ENCODE assay signal across 8 cellular contexts in genomic region chr16:1494129-1494640, GRCh38. TPM values are rescaled to one million over a fixed set of nuclear protein-coding genes. Genes with fewer than 3 reads are reported as not detected.
A peak's percentile ranks its signal among the peaks of the same experiment; 100 is the strongest.
DNase-seq lines count a peak whose midpoint lies in the region; ATAC-seq and TF ChIP-seq lines count a peak whose summit lies in the region.

No MANE protein-coding gene starts in this region.

- H3K4me1 Mint-ChIP-seq in immature natural killer cell, result peaks cover 8 to 11% of the 10 kb centered on the region in 2 donors
- peaks cover 9 to 21% of the 10 kb centered on the region in 2 donors for H3K4me1 Mint-ChIP-seq in stimulated activated naive B cell treated with anti-CD40 and anti-IgM and Interleukin-4, amounts not matched to agents 10 μg/mL and 1 μg/mL and 100 μg/mL, for 72 hours

- no peaks in the 10 kb centered on the region for H3K9me3 ChIP-seq in KOPT-K1 (ENCODE audit: insufficient read depth, low read length, poor library complexity, severe bottlenecking)

- in situ Hi-C loops in astrocyte of the spinal cord (cut with HindIII; ENCODE audit: low sequenced_read_pairs), result no loop called here

- H3K27ac ChIP-seq in KOPT-K1 (ENCODE audit: low read depth, low read length, poor library complexity, severe bottlenecking), result peak overlapping the region; percentile 79

- H3K27ac Mint-ChIP-seq in immature natural killer cell, result peak overlapping the region in 1 of 6 donors; percentile 61
- H3K27ac Mint-ChIP-seq in stimulated activated naive B cell treated with anti-CD40 and anti-IgM and Interleukin-4, amounts not matched to agents 10 μg/mL and 1 μg/mL and 100 μg/mL, for 72 hours, result peak overlapping the region; percentile 100

- ATAC-seq in stimulated activated naive B cell treated with anti-CD40 and anti-IgM and Interleukin-4, amounts not matched to agents 10 μg/mL and 1 μg/mL and 100 μg/mL, for 72 hours (replicated peaks), result no peak
- no peak for ATAC-seq in GM21786 (IDR thresholded peaks at IDR 0.05; ENCODE audit: unreplicated experiment)

- H3K36me3 ChIP-seq in KOPT-K1 (ENCODE audit: insufficient read depth, low read length), result peaks cover 49% of the 10 kb centered on the region

- DNase-seq in ELF-1 (ENCODE audit: low read depth, low spot score) (peak; percentile 70), astrocyte of the spinal cord (ENCODE audit: low read depth, low spot score) (peak; percentile 73), immature natural killer cell (no peak), T-helper 9 cell (no peak)
- no peak for DNase-seq in stimulated activated naive B cell treated with anti-CD40 and anti-IgM and Interleukin-4, amounts not matched to agents 10 μg/mL and 1 μg/mL and 100 μg/mL, for 72 hours
- DNase-seq in stimulated activated CD4-positive, alpha-beta T cell treated with anti-CD3 and anti-CD28 coated beads, Interleukin-4, amount 100 ng/mL, for 24 hours, result no peak

- H3K36me3 Mint-ChIP-seq in immature natural killer cell, result no peaks in the 10 kb centered on the region
- H3K36me3 Mint-ChIP-seq in stimulated activated naive B cell treated with anti-CD40 and anti-IgM and Interleukin-4, amounts not matched to agents 10 μg/mL and 1 μg/mL and 100 μg/mL, for 72 hours, result peaks cover 19 to 25% of the 10 kb centered on the region in 2 donors

- H3K27me3 Mint-ChIP-seq in immature natural killer cell (ENCODE audit: low read depth in 3 of 3), result peaks cover 2 to 5% (median 3%) of the 10 kb centered on the region in 3 donors
- no peaks in the 10 kb centered on the region for H3K27me3 Mint-ChIP-seq in stimulated activated naive B cell treated with anti-CD40 and anti-IgM and Interleukin-4, amounts not matched to agents 10 μg/mL and 1 μg/mL and 100 μg/mL, for 72 hours

- peak overlapping the region; percentile 79 for H3K4me3 ChIP-seq in astrocyte of the spinal cord (ENCODE audit: low read depth, low read length)

- H3K4me3 Mint-ChIP-seq in immature natural killer cell, result peak overlapping the region; percentile 68 to 97 (median 95)
- peak overlapping the region; percentile 95 to 99 for H3K4me3 Mint-ChIP-seq in stimulated activated naive B cell treated with anti-CD40 and anti-IgM and Interleukin-4, amounts not matched to agents 10 μg/mL and 1 μg/mL and 100 μg/mL, for 72 hours

- TF ChIP-seq CTCF in astrocyte of the spinal cord (IDR thresholded peaks at IDR 0.05; ENCODE audit: low read depth, low read length), result peak; percentile 79

- H3K9me3 Mint-ChIP-seq in immature natural killer cell, result no peaks in the 10 kb centered on the region
- no peaks in the 10 kb centered on the region for H3K9me3 Mint-ChIP-seq in stimulated activated naive B cell treated with anti-CD40 and anti-IgM and Interleukin-4, amounts not matched to agents 10 μg/mL and 1 μg/mL and 100 μg/mL, for 72 hours

RNA-seq across cellular contexts. Expression of gene TELO2, which starts 1.0 kb away (rescaled TPM):
- polyA plus RNA-seq in immature natural killer cell, result 10 to 100 TPM; 12.0 to 16.4 (median 12.3) TPM

RNA-seq across cellular contexts. Expression of gene PTX4, which starts 5.4 kb away (rescaled TPM):
- not detected for polyA plus RNA-seq in immature natural killer cell

RNA-seq across cellular contexts. Expression of gene CLCN7, which starts 19.4 kb away (rescaled TPM):
- polyA plus RNA-seq in immature natural killer cell, result 10 to 100 TPM; 19.8 to 44.8 (median 21.5) TPM

RNA-seq across cellular contexts. Expression of gene TMEM204, which starts 39.3 kb away (rescaled TPM):
- polyA plus RNA-seq in immature natural killer cell, result 10 to 100 TPM; 23.0 to 41.0 (median 38.3) TPM

RNA-seq across cellular contexts. Expression of gene CCDC154, which starts 49.8 kb away (rescaled TPM):
- polyA plus RNA-seq in immature natural killer cell, result not detected

Comparison
In these comparisons a context has a peak if more than half of its experiments do, and no peak if none do; other contexts are left out.
1. DNase-seq: peak in ELF-1 (single experiment) and astrocyte of the spinal cord (single experiment); none in immature natural killer cell (0 of 3), stimulated activated naive B cell treated with anti-CD40 and anti-IgM and Interleukin-4, amounts not matched to agents 10 μg/mL and 1 μg/mL and 100 μg/mL, for 72 hours (single experiment), stimulated activated CD4-positive, alpha-beta T cell treated with anti-CD3 and anti-CD28 coated beads, Interleukin-4, amount 100 ng/mL, for 24 hours (single experiment) and T-helper 9 cell (single experiment).